20 cellular contexts compared by ENCODE assay signal in the genomic region with DNA sequence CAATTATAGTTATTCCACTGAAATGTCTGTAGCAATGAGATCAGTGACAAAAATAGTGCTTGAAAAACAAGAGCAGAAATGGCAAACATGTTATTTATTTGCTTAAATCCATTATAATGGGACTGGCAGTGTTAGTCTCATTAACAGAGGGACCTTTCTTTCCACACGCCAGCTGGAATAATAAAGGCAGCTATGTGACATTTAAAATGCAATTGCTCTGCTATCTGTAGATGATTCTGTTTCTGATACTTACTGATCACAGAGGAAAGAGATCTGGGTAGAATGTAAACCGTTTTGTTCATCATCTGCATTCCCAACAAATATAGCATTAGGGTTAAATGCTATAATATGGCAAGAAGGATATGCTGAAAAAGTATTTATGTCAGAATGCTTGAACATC.
DNase-seq lines count a peak whose midpoint lies in the region; ATAC-seq lines count a peak whose summit lies in the region.
"Had no signal": no experiment of that assay in that cellular context is flagged by ENCODE, and none has a peak within 500 bp of the region (broad histone marks: within the 10 kb centered on the region; RNA-seq: fewer than 3 reads in every experiment).

No MANE protein-coding gene starts in this region.

- DNase-seq in DMS153 (lab: John Stamatoyannopoulos, UW) (peak; percentile 45), DMS153 treated with DMSO at 0.1 percent for 48 hours (lab: John Stamatoyannopoulos, UW; ENCODE audit: unreplicated experiment) (no peak), NCI-H774 (lab: John Stamatoyannopoulos, UW) (peak; percentile 69), inferior parietal cortex (ENCODE audit: extremely low spot score) (peak; percentile 77), superior temporal gyrus (ENCODE audit: extremely low spot score) (peak; percentile 93), HuH-7.5 (ENCODE audit: low spot score) (no peak), LoVo (ENCODE audit: low spot score) (no peak)
- DNase-seq: activated CD4-positive, alpha-beta memory T cell treated with anti-CD3 and anti-CD28 coated beads, Interleukin-2, amount 10 ng/mL, durations not matched to agents 7 days and 5 days; activated CD4-positive, CD25-positive, alpha-beta regulatory T cell; activated naive CD4-positive, alpha-beta T cell; activated T-cell treated with anti-CD3 and anti-CD28 coated beads for 4 hours; central memory CD4-positive, alpha-beta T cell; foreskin fibroblast; NCI-H2227 treated with DMSO at 0.1 percent for 48 hours; stimulated activated CD4-positive, alpha-beta T cell treated with anti-CD3 and anti-CD28 coated beads, Interleukin-1b, Interleukin-23, amount 100 ng/mL, for 48 hours; stimulated activated naive B cell treated with anti-CD40 and anti-IgM and Interleukin-4, amounts not matched to agents 10 μg/mL and 1 μg/mL and 100 μg/mL, for 72 hours; T1000; tibial artery had no signal

- no peak for ATAC-seq in GM18519 (IDR thresholded peaks at IDR 0.05; ENCODE audit: low FRiP score, unreplicated experiment)
- ATAC-seq: natural killer cell treated with Interleukin-12 subunit alpha and Interleukin-12 subunit beta and Interleukin-15 and Interleukin-18, amount 100 ng/mL, for 72 hours; stimulated activated naive B cell treated with anti-CD40 and anti-IgM and Interleukin-4, amounts not matched to agents 10 μg/mL and 1 μg/mL and 100 μg/mL, for 72 hours had no signal

Comparison
In these comparisons a context has a peak if more than half of its experiments do, and no peak if none do; other contexts are left out.
1. DNase-seq: peak in DMS153 (single experiment), NCI-H774 (single experiment), inferior parietal cortex (single experiment) and superior temporal gyrus (single experiment); none in DMS153 treated with DMSO at 0.1 percent for 48 hours (single experiment), HuH-7.5 (single experiment) and LoVo (single experiment).